In the genomic region with DNA sequence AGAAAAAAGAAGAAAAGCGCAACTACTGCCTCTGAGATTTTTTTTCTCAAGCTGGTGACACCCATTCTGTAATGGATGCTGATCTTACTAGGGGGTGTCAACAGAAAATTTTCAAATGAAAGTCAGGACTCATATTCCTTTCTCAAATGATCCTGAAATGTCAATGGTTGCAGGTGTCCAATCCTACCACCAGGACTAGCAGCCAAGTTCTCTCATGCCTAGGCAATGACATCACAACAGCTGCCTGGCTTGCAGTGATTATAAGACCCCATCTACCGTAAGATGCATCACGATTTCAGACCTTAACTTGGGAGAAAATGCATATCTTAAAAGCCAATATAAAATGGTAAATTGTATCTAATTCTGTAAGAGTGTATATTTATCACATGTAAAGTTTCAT, we compare ENCODE assay signal across 15 cellular contexts.
DNase-seq lines count a peak whose midpoint lies in the region; ATAC-seq and TF ChIP-seq lines count a peak whose summit lies in the region.
"Had no signal": no experiment of that assay in that cellular context is flagged by ENCODE, and none has a peak within 500 bp of the region (broad histone marks: within the 10 kb centered on the region; RNA-seq: fewer than 3 reads in every experiment).

No MANE protein-coding gene starts in this region.

- peak; percentile 27 for DNase-seq in EH (ENCODE audit: low read depth)
- DNase-seq in M059J (ENCODE audit: low read depth) = peak; percentile 12
- DNase-seq in brain microvascular endothelial cell = peak; percentile 13
- DNase-seq in kidney tubule cell (ENCODE audit: low spot score) = peak; percentile 17
- no peak for DNase-seq in activated CD4-positive, alpha-beta T cell treated with anti-CD3 and anti-CD28 coated beads for 4 hours
- DNase-seq in NCI-H1092 (lab: John Stamatoyannopoulos, UW) = no peak
- DNase-seq: activated CD4-positive, CD25-positive, alpha-beta regulatory T cell; activated T-cell treated with anti-CD3 and anti-CD28 coated beads for 4 hours; amygdala; CD4-positive, alpha-beta T cell; MV-4-11; NCI-H510A had no signal

- TF ChIP-seq CTCF in brain microvascular endothelial cell (IDR thresholded peaks at IDR 0.05; ENCODE audit: low read depth, low read length, missing control alignments) = peak; percentile 51

- H3K4me3 ChIP-seq in brain microvascular endothelial cell (ENCODE audit: low read depth, low read length) = no peak overlapping the region
- H3K4me3 ChIP-seq: SJSA1 had no signal

- H3K36me3 ChIP-seq in brain microvascular endothelial cell (replicated peaks) = no peaks in the 10 kb centered on the region
- H3K36me3 ChIP-seq: SJSA1 had no signal

- in situ Hi-C loops in brain microvascular endothelial cell (cut with HindIII; ENCODE audit: low pct_ligation_motif_present, low sequenced_read_pairs) = no loop called here

- no peaks in the 10 kb centered on the region for H3K27me3 ChIP-seq in brain microvascular endothelial cell (replicated peaks)

- no peak for ATAC-seq in HG03025 (IDR thresholded peaks at IDR 0.05; ENCODE audit: low FRiP score, unreplicated experiment)
- ATAC-seq in HG02938 (IDR thresholded peaks at IDR 0.05; ENCODE audit: unreplicated experiment) = no peak

- no peak overlapping the region for H3K27ac ChIP-seq in brain microvascular endothelial cell
- H3K27ac ChIP-seq: SJSA1 had no signal

Comparison
In these comparisons a context has a peak if more than half of its experiments do, and no peak if none do; other contexts are left out.
1. DNase-seq: peak in EH (single experiment), M059J (single experiment), brain microvascular endothelial cell (single experiment) and kidney tubule cell (single experiment); none in activated CD4-positive, alpha-beta T cell treated with anti-CD3 and anti-CD28 coated beads for 4 hours (0 of 2) and NCI-H1092 (single experiment).